Comparison of ENCODE assay signal across 10 cellular contexts in the genomic region with DNA sequence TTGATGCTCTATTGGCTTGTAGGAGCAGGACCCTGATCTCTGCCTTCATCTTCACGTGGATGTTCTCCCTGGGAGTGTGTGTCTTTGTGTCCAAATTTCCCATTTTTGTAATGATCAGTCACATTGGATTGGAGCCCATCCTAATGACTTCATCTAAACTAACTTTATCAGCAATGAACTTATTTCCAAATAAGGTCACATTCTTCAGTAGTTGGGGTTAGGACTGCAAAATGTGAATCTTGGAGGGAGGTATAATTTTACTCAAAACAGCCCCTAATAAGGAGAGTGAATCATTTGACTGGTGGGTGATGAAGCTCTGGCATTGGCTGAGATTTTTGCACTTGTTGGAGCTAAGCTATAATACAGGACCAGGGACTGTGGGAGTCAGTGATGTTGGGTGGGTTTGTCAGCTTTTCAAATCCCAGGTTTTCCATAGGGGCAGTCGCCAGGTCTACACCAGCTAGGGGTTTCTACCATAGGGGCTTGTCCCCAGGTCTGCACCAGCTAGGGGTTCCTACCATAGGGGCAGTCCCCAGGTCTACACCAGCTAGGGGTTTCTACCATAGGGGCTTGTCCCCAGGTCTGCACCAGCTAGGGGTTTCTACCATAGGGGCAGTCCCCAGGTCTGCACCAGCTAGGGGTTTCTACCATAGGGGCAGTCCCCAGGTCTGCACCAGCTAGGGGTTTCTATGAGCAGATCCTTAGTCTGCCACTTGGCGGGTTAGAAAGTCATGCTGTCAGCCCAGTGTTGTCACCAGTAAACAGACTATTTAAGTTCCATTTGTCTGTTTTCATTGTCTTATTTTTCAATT.
DNase-seq lines count a peak whose midpoint lies in the region; ATAC-seq and TF ChIP-seq lines count a peak whose summit lies in the region.
"Had no signal": no experiment of that assay in that cellular context is flagged by ENCODE, and none has a peak within 500 bp of the region (broad histone marks: within the 10 kb centered on the region; RNA-seq: fewer than 3 reads in every experiment).

No MANE protein-coding gene starts in this region.

- TF ChIP-seq CTCF in colonic mucosa (IDR thresholded peaks at IDR 0.05) (no peak), hepatocyte (IDR thresholded peaks at IDR 0.05; ENCODE audit: poor library complexity) (no peak)

- no peaks in the 10 kb centered on the region for H3K36me3 ChIP-seq in colonic mucosa
- H3K36me3 ChIP-seq in hepatocyte (replicated peaks; ENCODE audit: insufficient read depth, low read depth): no peaks in the 10 kb centered on the region
- H3K36me3 ChIP-seq: HAP-1 had no signal

- no peaks in the 10 kb centered on the region for H3K79me2 ChIP-seq in hepatocyte

- ATAC-seq in GM18520 (IDR thresholded peaks at IDR 0.05; ENCODE audit: unreplicated experiment) (peak; percentile 96), GM21360 (IDR thresholded peaks at IDR 0.05; ENCODE audit: unreplicated experiment) (peak; percentile 69), HG03196 (IDR thresholded peaks at IDR 0.05; ENCODE audit: unreplicated experiment) (peak; percentile 50)

- no peak overlapping the region for H2AFZ ChIP-seq in hepatocyte

- H3K4me1 ChIP-seq in colonic mucosa (no peaks in the 10 kb centered on the region), hepatocyte (ENCODE audit: insufficient read depth) (no peaks in the 10 kb centered on the region)
- H3K4me1 ChIP-seq: HAP-1 had no signal

- H3K27ac ChIP-seq in colonic mucosa: no peak overlapping the region
- no peak overlapping the region for H3K27ac ChIP-seq in hepatocyte

- 56% methylated on average over 3 of the region's 3 CpGs for WGBS in hepatocyte (ENCODE audit: low lambda C conversion rate, missing lambda C conversion rate)

- H3K4me3 ChIP-seq in colonic mucosa (no peak overlapping the region), hepatocyte (no peak overlapping the region)
- H3K4me3 ChIP-seq: HAP-1 had no signal

- H3K9me2 ChIP-seq in hepatocyte (replicated peaks; ENCODE audit: insufficient read depth): no peaks in the 10 kb centered on the region

- H3K27me3 ChIP-seq in colonic mucosa (no peaks in the 10 kb centered on the region), hepatocyte (no peaks in the 10 kb centered on the region)

- H3K9me3 ChIP-seq in colonic mucosa (no peaks in the 10 kb centered on the region), hepatocyte (ENCODE audit: low read depth) (no peaks in the 10 kb centered on the region)
- H3K9me3 ChIP-seq: HAP-1 had no signal

- intact Hi-C loops in colonic mucosa (cut with DNase I): no loop called here

- H4K20me1 ChIP-seq in hepatocyte (ENCODE audit: insufficient read depth, poor library complexity, severe bottlenecking): no peaks in the 10 kb centered on the region

- H3K9ac ChIP-seq in colonic mucosa (ENCODE audit: low read depth in 2 of 2, low read length in 2 of 2): no peak overlapping the region

- H3K4me2 ChIP-seq in hepatocyte: no peak overlapping the region

- DNase-seq in stimulated activated CD4-positive, alpha-beta T cell treated with anti-CD3 and anti-CD28 coated beads, Interleukin-12 subunit alpha, Interleukin-12 subunit beta, amount 100 ng/mL, for 24 hours (ENCODE audit: low read depth in 2 of 2): peak; percentile 35 to 54
- no peak for DNase-seq in colonic mucosa
- DNase-seq in hepatocyte (ENCODE audit: low spot score): no peak
- no peak for DNase-seq in epidermal melanocyte (ENCODE audit: insufficient read length, low spot score)
- DNase-seq in NCI-H2196 treated with DMSO at 0.1 percent for 48 hours (lab: John Stamatoyannopoulos, UW; ENCODE audit: unreplicated experiment): no peak
- DNase-seq: RPMI8226 had no signal

Comparison
In these comparisons a context has a peak if more than half of its experiments do, and no peak if none do; other contexts are left out.
1. DNase-seq: peak in stimulated activated CD4-positive, alpha-beta T cell treated with anti-CD3 and anti-CD28 coated beads, Interleukin-12 subunit alpha, Interleukin-12 subunit beta, amount 100 ng/mL, for 24 hours (2 of 2); none in colonic mucosa (single experiment), hepatocyte (single experiment), epidermal melanocyte (single experiment) and NCI-H2196 treated with DMSO at 0.1 percent for 48 hours (single experiment).
2. Peak in every context shown above with its lines, with median percentiles within 50 percentile points of each other: ATAC-seq.